ENCODE assay signal across 21 cellular contexts in genomic region chr9:135514342-135515082, GRCh38. TPM values are rescaled to one million over a fixed set of nuclear protein-coding genes. Genes with fewer than 3 reads are reported as not detected.
"Had no signal": no experiment of that assay in that cellular context is flagged by ENCODE, and none has a peak within 500 bp of the region (broad histone marks: within the 10 kb centered on the region; RNA-seq: fewer than 3 reads in every experiment).

No MANE protein-coding gene starts in this region.

- H3K4me3 ChIP-seq: gastrocnemius medialis, heart left ventricle, left lung, mucosa of descending colon had no signal

- H3K4me1 ChIP-seq: gastrocnemius medialis, heart left ventricle, left lung had no signal

- H3K4me3 Mint-ChIP-seq: effector memory CD8-positive, alpha-beta T cell; naive thymus-derived CD8-positive, alpha-beta T cell had no signal

- H3K27me3 ChIP-seq: heart left ventricle had no signal

- DNase-seq: activated CD4-positive, alpha-beta T cell treated with anti-CD3 and anti-CD28 coated beads, Interleukin-2, amount 50 U/mL, for 1 hour; activated gamma-delta T cell; activated T-cell treated with anti-CD3 and anti-CD28 coated beads, Interleukin-2, amount 50 U/mL, for 1 hour; amniotic stem cell; caudate nucleus; cortex of kidney; effector memory CD8-positive, alpha-beta T cell; gastrocnemius medialis; mucosa of descending colon; small intestine; SW 1271 had no signal

- H3K27ac Mint-ChIP-seq: activated naive CD4-positive, alpha-beta T cell treated with anti-CD3 and anti-CD28 coated beads, Interleukin-2, amount 50 U/mL, for 72 hours; effector memory CD8-positive, alpha-beta T cell; naive thymus-derived CD8-positive, alpha-beta T cell had no signal

- H3K9me3 ChIP-seq: gastrocnemius medialis, left lung, mucosa of descending colon, neutrophil had no signal

- H3K36me3 ChIP-seq: gastrocnemius medialis, heart left ventricle, left lung, neutrophil had no signal

- ATAC-seq: activated naive CD4-positive, alpha-beta T cell treated with anti-CD3 and anti-CD28 coated beads, Interleukin-2, amount 50 U/mL, for 72 hours; effector memory CD8-positive, alpha-beta T cell; gastrocnemius medialis; left lung; mucosa of descending colon; naive thymus-derived CD8-positive, alpha-beta T cell had no signal

- H3K27ac ChIP-seq: gastrocnemius medialis, heart left ventricle, left lung, neutrophil had no signal

RNA-seq across cellular contexts. Expression of gene LCN1, which starts 6.7 kb away (rescaled TPM):
- total RNA-seq: activated CD8-positive, alpha-beta memory T cell treated with anti-CD3 and anti-CD28 coated beads for 36 hours; activated naive CD4-positive, alpha-beta T cell treated with anti-CD3 and anti-CD28 coated beads, Interleukin-2, amount 50 U/mL, for 72 hours; epithelial cell of proximal tubule; gastrocnemius medialis; left lung; mucosa of descending colon; naive thymus-derived CD8-positive, alpha-beta T cell; SK-MEL-5; T-helper 2 cell treated with Interferon-gamma antibody and Interleukin-4, amounts not matched to agents 100 ng/mL and 5 ng/mL, for 36 hours; urinary bladder had no signal
- polyA plus RNA-seq: naive thymus-derived CD8-positive, alpha-beta T cell; small intestine; urinary bladder had no signal

RNA-seq across cellular contexts. Expression of gene OBP2A, which starts 31.4 kb away (rescaled TPM):
- total RNA-seq: activated CD8-positive, alpha-beta memory T cell treated with anti-CD3 and anti-CD28 coated beads for 36 hours; activated naive CD4-positive, alpha-beta T cell treated with anti-CD3 and anti-CD28 coated beads, Interleukin-2, amount 50 U/mL, for 72 hours; epithelial cell of proximal tubule; gastrocnemius medialis; heart left ventricle; left lung; mucosa of descending colon; naive thymus-derived CD8-positive, alpha-beta T cell; SK-MEL-5; T-helper 2 cell treated with Interferon-gamma antibody and Interleukin-4, amounts not matched to agents 100 ng/mL and 5 ng/mL, for 36 hours; urinary bladder had no signal
- polyA plus RNA-seq: heart left ventricle; naive thymus-derived CD8-positive, alpha-beta T cell; small intestine; urinary bladder had no signal

RNA-seq across cellular contexts. Expression of gene PPP1R26, which starts 34.9 kb away (rescaled TPM):
- polyA plus RNA-seq: naive thymus-derived CD8-positive, alpha-beta T cell had no signal

RNA-seq across cellular contexts. Expression of gene PAEP, which starts 47.0 kb away (rescaled TPM):
- total RNA-seq: activated CD8-positive, alpha-beta memory T cell treated with anti-CD3 and anti-CD28 coated beads for 36 hours; activated naive CD4-positive, alpha-beta T cell treated with anti-CD3 and anti-CD28 coated beads, Interleukin-2, amount 50 U/mL, for 72 hours; epithelial cell of proximal tubule; gastrocnemius medialis; heart left ventricle; left lung; mucosa of descending colon; naive thymus-derived CD8-positive, alpha-beta T cell; T-helper 2 cell treated with Interferon-gamma antibody and Interleukin-4, amounts not matched to agents 100 ng/mL and 5 ng/mL, for 36 hours; urinary bladder had no signal
- polyA plus RNA-seq: heart left ventricle; naive thymus-derived CD8-positive, alpha-beta T cell; small intestine; urinary bladder had no signal
